In the genomic region with DNA sequence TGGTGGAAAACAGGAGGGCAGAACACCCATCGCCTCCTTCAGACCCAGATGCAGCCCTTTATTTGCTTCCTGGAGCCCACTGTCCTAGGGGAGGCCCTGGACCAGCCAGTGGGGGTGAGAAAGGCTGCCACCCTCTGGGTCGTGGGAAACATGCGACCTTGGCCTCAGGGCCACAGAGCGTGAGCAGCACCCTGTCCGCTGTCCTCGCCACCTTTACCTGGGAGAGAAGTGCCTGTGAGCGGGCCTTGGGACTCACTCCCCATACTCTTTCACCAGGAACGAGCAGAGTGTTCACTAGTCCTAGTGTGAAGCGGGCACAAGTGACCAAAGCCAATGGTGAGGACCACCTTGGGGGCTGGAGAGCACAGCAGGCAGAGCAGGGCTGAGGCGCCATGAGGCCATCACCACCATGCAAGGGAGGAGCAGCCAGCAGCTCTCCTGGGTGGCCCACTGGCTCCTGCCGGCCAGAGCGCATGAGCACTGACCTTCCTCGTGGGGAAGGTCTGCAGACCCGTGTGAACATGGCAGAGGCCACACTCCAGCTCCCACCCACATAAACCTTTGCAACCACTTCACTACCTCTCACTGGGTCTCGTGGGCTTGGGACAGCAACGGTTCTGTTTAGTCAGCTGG, we compare ENCODE assay signal across 28 cellular contexts. TPM values are rescaled to one million over a fixed set of nuclear protein-coding genes. Genes with fewer than 3 reads are reported as not detected.
"Had no signal": no experiment of that assay in that cellular context is flagged by ENCODE, and none has a peak within 500 bp of the region (broad histone marks: within the 10 kb centered on the region; RNA-seq: fewer than 3 reads in every experiment).

No MANE protein-coding gene starts in this region.

- H3K4me1 ChIP-seq: neural progenitor cell had no signal

- DNase-seq: activated B cell treated with CpG ODN at 0.5 μM for 24 hours; activated CD4-positive, alpha-beta T cell treated with anti-CD3 and anti-CD28 coated beads for 36 hours; activated CD4-positive, alpha-beta T cell treated with anti-CD3 and anti-CD28 coated beads, Interleukin-2, amount 50 U/mL, for 48 hours; activated CD8-positive, alpha-beta memory T cell treated with anti-CD3 and anti-CD28 coated beads, Interleukin-2, amount 50 U/mL, for 48 hours; activated effector memory CD4-positive, alpha-beta T cell treated with Interleukin-2 at 50 U/mL for 16 hours; activated naive CD4-positive, alpha-beta T cell treated with anti-CD3 and anti-CD28 coated beads for 36 hours; activated T-cell treated with anti-CD3 and anti-CD28 coated beads, Interleukin-2, amount 50 U/mL, for 48 hours; brain microvascular endothelial cell; caudate nucleus; effector memory CD4-positive, alpha-beta T cell; hypothalamus; naive B cell; psoas muscle; stimulated activated CD4-positive, alpha-beta T cell treated with anti-CD3 and anti-CD28 coated beads, Interleukin-12 subunit alpha, Interleukin-12 subunit beta, amount 100 ng/mL, for 4 hours; stimulated activated CD4-positive, alpha-beta T cell treated with anti-CD3 and anti-CD28 coated beads, Interleukin-4, amount 100 ng/mL, for 4 hours; T-helper 17 cell; testis; trophoblast cell; uterus had no signal

- H3K27me3 Mint-ChIP-seq: activated B cell treated with CpG ODN at 0.5 μM for 24 hours; activated CD4-positive, alpha-beta T cell treated with anti-CD3 and anti-CD28 coated beads for 36 hours; naive B cell; T-helper 17 cell had no signal

- ATAC-seq: activated CD4-positive, alpha-beta T cell treated with anti-CD3 and anti-CD28 coated beads for 36 hours; T-helper 17 cell had no signal

- H3K9me3 Mint-ChIP-seq: activated B cell treated with CpG ODN at 0.5 μM for 24 hours; activated naive CD4-positive, alpha-beta T cell treated with anti-CD3 and anti-CD28 coated beads for 36 hours; naive B cell; neural progenitor cell had no signal

- H3K36me3 ChIP-seq: neural progenitor cell, uterus had no signal

- H2AFZ ChIP-seq: neural progenitor cell had no signal

- H3K9ac ChIP-seq: neural progenitor cell had no signal

- H3K27ac ChIP-seq: ascending aorta, brain microvascular endothelial cell, esophagus muscularis mucosa, neural progenitor cell, psoas muscle, right atrium auricular region, testis, uterus had no signal

- H3K4me2 ChIP-seq: neural progenitor cell had no signal

- H3K27me3 ChIP-seq: ascending aorta, brain microvascular endothelial cell, esophagus muscularis mucosa, neural progenitor cell, right atrium auricular region, testis, uterus had no signal

- FAIRE-seq: endothelial cell of umbilical vein, frontal cortex had no signal

- H3K9me3 ChIP-seq: ascending aorta, esophagus muscularis mucosa, psoas muscle, right atrium auricular region, testis, uterus had no signal

- H3K27ac Mint-ChIP-seq: activated B cell treated with CpG ODN at 0.5 μM for 24 hours, neural progenitor cell had no signal

- H3K4me3 ChIP-seq: ascending aorta, esophagus muscularis mucosa, neural progenitor cell, psoas muscle, right atrium auricular region, testis, uterus had no signal

- H3K4me3 Mint-ChIP-seq: activated B cell treated with CpG ODN at 0.5 μM for 24 hours; activated CD4-positive, alpha-beta T cell treated with anti-CD3 and anti-CD28 coated beads for 36 hours; activated naive CD4-positive, alpha-beta T cell treated with anti-CD3 and anti-CD28 coated beads for 36 hours; naive B cell; neural progenitor cell; T-helper 17 cell had no signal

RNA-seq across cellular contexts. Expression of gene EVPLL, which starts 54.0 kb away (rescaled TPM):
- total RNA-seq: activated B cell treated with CpG ODN at 0.5 μM for 24 hours; activated CD8-positive, alpha-beta memory T cell treated with anti-CD3 and anti-CD28 coated beads for 36 hours; activated naive CD4-positive, alpha-beta T cell treated with anti-CD3 and anti-CD28 coated beads for 36 hours; ascending aorta; dermis microvascular lymphatic vessel endothelial cell; endothelial cell of umbilical vein; esophagus muscularis mucosa; frontal cortex; osteocyte; psoas muscle; right atrium auricular region; T-helper 17 cell; uterus had no signal
- polyA plus RNA-seq: endothelial cell of umbilical vein had no signal
